11 cellular contexts compared by ENCODE assay signal in the genomic region with DNA sequence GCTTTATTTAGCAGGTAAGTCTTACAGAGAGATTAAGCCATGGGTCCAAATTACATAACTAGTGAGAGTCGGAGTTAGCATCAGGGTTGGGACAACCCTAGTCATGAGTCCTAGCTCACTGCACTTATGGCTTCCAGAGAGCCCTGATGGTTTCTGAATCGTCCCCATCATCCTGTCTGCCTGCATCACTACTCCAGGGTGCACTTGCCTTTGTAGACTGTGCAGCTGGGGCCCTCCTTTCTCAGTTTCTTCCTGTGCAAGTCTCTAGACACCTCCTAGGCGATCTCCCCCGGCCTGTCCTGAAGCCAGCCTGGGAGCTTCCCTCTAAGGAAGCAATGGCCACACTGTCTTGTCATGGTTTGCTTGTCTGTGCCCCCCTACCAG.
"Had no signal": no experiment of that assay in that cellular context is flagged by ENCODE, and none has a peak within 500 bp of the region (broad histone marks: within the 10 kb centered on the region; RNA-seq: fewer than 3 reads in every experiment).

No MANE protein-coding gene starts in this region.

- H3K9me3 Mint-ChIP-seq: activated naive CD8-positive, alpha-beta T cell treated with anti-CD3 and anti-CD28 coated beads for 36 hours; activated T-cell treated with anti-CD3 and anti-CD28 coated beads, Interleukin-2, amount 50 U/mL, for 24 hours; natural killer cell treated with Interleukin-12 subunit alpha and Interleukin-12 subunit beta and Interleukin-15 and Interleukin-18, amount 100 ng/mL, for 72 hours; stimulated activated effector memory CD8-positive, alpha-beta T cell treated with anti-CD3 and anti-CD28 coated beads, Interleukin-12 subunit alpha, Interleukin-12 subunit beta, amount 100 ng/mL, for 72 hours; T-cell had no signal

- H3K27ac Mint-ChIP-seq: activated naive CD8-positive, alpha-beta T cell treated with anti-CD3 and anti-CD28 coated beads for 36 hours; activated T-cell treated with anti-CD3 and anti-CD28 coated beads, Interleukin-2, amount 50 U/mL, for 24 hours; natural killer cell treated with Interleukin-12 subunit alpha and Interleukin-12 subunit beta and Interleukin-15 and Interleukin-18, amount 100 ng/mL, for 72 hours; stimulated activated effector memory CD8-positive, alpha-beta T cell treated with anti-CD3 and anti-CD28 coated beads, Interleukin-12 subunit alpha, Interleukin-12 subunit beta, amount 100 ng/mL, for 72 hours; T-cell had no signal

- H3K9me3 ChIP-seq: mucosa of descending colon, right lobe of liver, tibial nerve had no signal

- H3K4me3 Mint-ChIP-seq: activated naive CD8-positive, alpha-beta T cell treated with anti-CD3 and anti-CD28 coated beads for 36 hours; activated T-cell treated with anti-CD3 and anti-CD28 coated beads, Interleukin-2, amount 50 U/mL, for 24 hours; natural killer cell treated with Interleukin-12 subunit alpha and Interleukin-12 subunit beta and Interleukin-15 and Interleukin-18, amount 100 ng/mL, for 72 hours; stimulated activated effector memory CD8-positive, alpha-beta T cell treated with anti-CD3 and anti-CD28 coated beads, Interleukin-12 subunit alpha, Interleukin-12 subunit beta, amount 100 ng/mL, for 72 hours; T-cell had no signal

- H3K27ac ChIP-seq: foreskin keratinocyte, right lobe of liver, tibial nerve, VCaP had no signal

- H3K27me3 ChIP-seq: right lobe of liver, tibial nerve had no signal

- DNase-seq: activated gamma-delta T cell, foreskin keratinocyte had no signal

- H3K4me3 ChIP-seq: mucosa of descending colon, right lobe of liver, tibial nerve had no signal
